Comparison of ENCODE assay signal across 24 cellular contexts in genomic region chr19:28514166-28514565, GRCh38.
"Had no signal": no experiment of that assay in that cellular context is flagged by ENCODE, and none has a peak within 500 bp of the region (broad histone marks: within the 10 kb centered on the region; RNA-seq: fewer than 3 reads in every experiment).

No MANE protein-coding gene starts in this region.

- H3K4me1 Mint-ChIP-seq: naive thymus-derived CD4-positive, alpha-beta T cell; stimulated activated effector memory CD8-positive, alpha-beta T cell treated with anti-CD3 and anti-CD28 coated beads, Interleukin-12 subunit alpha, Interleukin-12 subunit beta, amount 100 ng/mL, for 72 hours had no signal

- H3K4me1 ChIP-seq: esophagus squamous epithelium, testis, tibial artery, upper lobe of left lung had no signal

- H3K36me3 Mint-ChIP-seq: naive thymus-derived CD4-positive, alpha-beta T cell; stimulated activated effector memory CD8-positive, alpha-beta T cell treated with anti-CD3 and anti-CD28 coated beads, Interleukin-12 subunit alpha, Interleukin-12 subunit beta, amount 100 ng/mL, for 72 hours had no signal

- H3K27ac ChIP-seq: coronary artery, esophagus squamous epithelium, ovary, testis, tibial artery, upper lobe of left lung had no signal

- H3K27ac Mint-ChIP-seq: naive thymus-derived CD4-positive, alpha-beta T cell; nephron; stimulated activated effector memory CD8-positive, alpha-beta T cell treated with anti-CD3 and anti-CD28 coated beads, Interleukin-12 subunit alpha, Interleukin-12 subunit beta, amount 100 ng/mL, for 72 hours had no signal

- H3K36me3 ChIP-seq: esophagus squamous epithelium, ovary, tibial artery, upper lobe of left lung had no signal

- DNase-seq: dermis blood vessel endothelial cell; effector memory CD4-positive, alpha-beta T cell; esophagus squamous epithelium; head of caudate nucleus; kidney; mesendoderm; midbrain; naive thymus-derived CD4-positive, alpha-beta T cell; nucleus accumbens; ovary; posterior cingulate gyrus; retina; stimulated activated CD4-positive, alpha-beta T cell treated with anti-CD3 and anti-CD28 coated beads, Interleukin-2, amount 100 ng/mL, for 24 hours; stimulated activated CD4-positive, alpha-beta T cell treated with anti-CD3 and anti-CD28 coated beads, Interleukin-4, amount 100 ng/mL, for 24 hours; stimulated activated naive CD4-positive, alpha-beta T cell treated with Interleukin-2 at 50 U/mL for 16 hours; substantia nigra; testis; tibial artery; upper lobe of left lung had no signal

- H3K9me3 ChIP-seq: ovary, testis, tibial artery, upper lobe of left lung had no signal

- H3K4me3 ChIP-seq: coronary artery, esophagus squamous epithelium, ovary, testis, tibial artery, upper lobe of left lung had no signal

- H3K4me3 Mint-ChIP-seq: naive thymus-derived CD4-positive, alpha-beta T cell; nephron; stimulated activated effector memory CD8-positive, alpha-beta T cell treated with anti-CD3 and anti-CD28 coated beads, Interleukin-12 subunit alpha, Interleukin-12 subunit beta, amount 100 ng/mL, for 72 hours had no signal

- ATAC-seq: left lobe of liver; naive thymus-derived CD4-positive, alpha-beta T cell; sciatic nerve; stimulated activated effector memory CD8-positive, alpha-beta T cell treated with anti-CD3 and anti-CD28 coated beads, Interleukin-12 subunit alpha, Interleukin-12 subunit beta, amount 100 ng/mL, for 72 hours had no signal

- H3K27me3 ChIP-seq: esophagus squamous epithelium, ovary, testis, tibial artery, upper lobe of left lung had no signal
